ENCODE assay signal across 8 cellular contexts in genomic region chr2:158753561-158754302, GRCh38. TPM values are rescaled to one million over a fixed set of nuclear protein-coding genes. Genes with fewer than 3 reads are reported as not detected.
DNase-seq lines count a peak whose midpoint lies in the region; ATAC-seq and TF ChIP-seq lines count a peak whose summit lies in the region.

No MANE protein-coding gene starts in this region.

- H3K27ac Mint-ChIP-seq in CD8-positive, alpha-beta T cell = no peak overlapping the region
- H3K27ac Mint-ChIP-seq in activated B cell treated with CpG ODN at 0.5 μM for 24 hours (no peak overlapping the region), neural crest cell (ENCODE audit: unreplicated experiment) (no peak overlapping the region)

- peak; percentile 52 for ATAC-seq in CD8-positive, alpha-beta T cell
- ATAC-seq in GM18858 (IDR thresholded peaks at IDR 0.05; ENCODE audit: unreplicated experiment) (peak; percentile 89), HG03025 (IDR thresholded peaks at IDR 0.05; ENCODE audit: low FRiP score, unreplicated experiment) (peak; percentile 81), activated B cell treated with CpG ODN at 0.5 μM for 24 hours (ENCODE audit: low read depth) (peak; percentile 74), GM21737 (IDR thresholded peaks at IDR 0.05; ENCODE audit: unreplicated experiment) (no peak)

- no peaks in the 10 kb centered on the region for H3K36me3 ChIP-seq in CD8-positive, alpha-beta T cell (ENCODE audit: insufficient read depth, low read length)

- H3K9me3 Mint-ChIP-seq in CD8-positive, alpha-beta T cell = no peaks in the 10 kb centered on the region
- no peaks in the 10 kb centered on the region for H3K9me3 Mint-ChIP-seq in activated B cell treated with CpG ODN at 0.5 μM for 24 hours
- H3K9me3 Mint-ChIP-seq in neural crest cell = no peaks in the 10 kb centered on the region

- peak in 2 of 7 experiments; percentile 21 to 23 for DNase-seq in CD8-positive, alpha-beta T cell
- DNase-seq in NCI-H2107 (lab: John Stamatoyannopoulos, UW) (peak; percentile 15), activated B cell treated with CpG ODN at 0.5 μM for 24 hours (no peak), fibroblast of the conjunctiva (ENCODE audit: low read depth) (peak; percentile 48), neural crest cell (ENCODE audit: low read depth, low spot score) (peak; percentile 45)

- CTCF ChIA-PET in CD8-positive, alpha-beta T cell (lab: Charles Lee) = interaction anchor here (0.7 to 5.5 kb wide), 27 partner anchors 10 to 1452 kb away, joined by 3 to 67 read pairs (median 5); no protein-coding TSS in a partner anchor
- CTCF ChIA-PET in activated B cell treated with CpG ODN at 0.5 μM for 24 hours (lab: Charles Lee) = interaction anchor here (0.7 to 7.7 kb wide), 16 partner anchors 8 to 1451 kb away, joined by 3 to 86 read pairs (median 4); no protein-coding TSS in a partner anchor

- H3K4me1 ChIP-seq in CD8-positive, alpha-beta T cell (ENCODE audit: insufficient read depth, low read length) = no peaks in the 10 kb centered on the region

- H3K27me3 ChIP-seq in CD8-positive, alpha-beta T cell (ENCODE audit: insufficient read depth, low read length) = no peaks in the 10 kb centered on the region

- H3K27ac ChIP-seq in CD8-positive, alpha-beta T cell (ENCODE audit: low read depth, low read length) = no peak overlapping the region

- no peaks in the 10 kb centered on the region for H3K4me1 Mint-ChIP-seq in CD8-positive, alpha-beta T cell (ENCODE audit: low read depth)
- H3K4me1 Mint-ChIP-seq in activated B cell treated with CpG ODN at 0.5 μM for 24 hours (no peaks in the 10 kb centered on the region), neural crest cell (no peaks in the 10 kb centered on the region)

- POLR2A ChIA-PET in CD8-positive, alpha-beta T cell (lab: Charles Lee) = no interaction called here
- POLR2A ChIA-PET in activated B cell treated with CpG ODN at 0.5 μM for 24 hours (lab: Charles Lee) = no interaction called here

- H3K4me3 Mint-ChIP-seq in CD8-positive, alpha-beta T cell = no peak overlapping the region
- H3K4me3 Mint-ChIP-seq in activated B cell treated with CpG ODN at 0.5 μM for 24 hours (no peak overlapping the region), neural crest cell (no peak overlapping the region)

- intact Hi-C loops in CD8-positive, alpha-beta T cell (cut with DNase I, micrococcal nuclease) = loop anchor here (1.0 to 5.0 kb wide), 10 partner anchors 571 to 1451 kb away; no protein-coding TSS in a partner anchor
- intact Hi-C loops in activated B cell treated with CpG ODN at 0.5 μM for 24 hours (cut with micrococcal nuclease) = loop anchor here (1.0 to 2.0 kb wide), 6 partner anchors 574 to 1451 kb away; no protein-coding TSS in a partner anchor

- no peaks in the 10 kb centered on the region for H3K9me3 ChIP-seq in CD8-positive, alpha-beta T cell (ENCODE audit: low read length)

- H3K4me3 ChIP-seq in CD8-positive, alpha-beta T cell (ENCODE audit: low read depth, low read length) = no peak overlapping the region

- peak; percentile 91 for TF ChIP-seq CTCF in CD8-positive, alpha-beta T cell (IDR thresholded peaks at IDR 0.05)
- no peak for TF ChIP-seq CTCF in activated B cell treated with CpG ODN at 0.5 μM for 24 hours (IDR thresholded peaks at IDR 0.05)
- TF ChIP-seq CTCF in neural crest cell (conservative IDR thresholded peaks at IDR 0.05) = peak; percentile 92

- H3K36me3 Mint-ChIP-seq in CD8-positive, alpha-beta T cell = no peaks in the 10 kb centered on the region
- H3K36me3 Mint-ChIP-seq in activated B cell treated with CpG ODN at 0.5 μM for 24 hours (ENCODE audit: low read depth) (no peaks in the 10 kb centered on the region), neural crest cell (ENCODE audit: low read depth) (no peaks in the 10 kb centered on the region)

- H3K27me3 Mint-ChIP-seq in CD8-positive, alpha-beta T cell (ENCODE audit: low read depth) = peaks cover 20% of the 10 kb centered on the region
- H3K27me3 Mint-ChIP-seq in activated B cell treated with CpG ODN at 0.5 μM for 24 hours = peaks cover 11% of the 10 kb centered on the region
- peaks cover 29% of the 10 kb centered on the region for H3K27me3 Mint-ChIP-seq in neural crest cell (ENCODE audit: low read depth)

RNA-seq across cellular contexts. Expression of gene DAPL1, which starts 41.4 kb away (rescaled TPM):
- total RNA-seq in CD8-positive, alpha-beta T cell = not detected
- total RNA-seq in activated B cell treated with CpG ODN at 0.5 μM for 24 hours = not detected in 2 replicates
- total RNA-seq in neural crest cell = not detected in 2 replicates
